Comparison of ENCODE assay signal across 1 cellular context in the genomic region with DNA sequence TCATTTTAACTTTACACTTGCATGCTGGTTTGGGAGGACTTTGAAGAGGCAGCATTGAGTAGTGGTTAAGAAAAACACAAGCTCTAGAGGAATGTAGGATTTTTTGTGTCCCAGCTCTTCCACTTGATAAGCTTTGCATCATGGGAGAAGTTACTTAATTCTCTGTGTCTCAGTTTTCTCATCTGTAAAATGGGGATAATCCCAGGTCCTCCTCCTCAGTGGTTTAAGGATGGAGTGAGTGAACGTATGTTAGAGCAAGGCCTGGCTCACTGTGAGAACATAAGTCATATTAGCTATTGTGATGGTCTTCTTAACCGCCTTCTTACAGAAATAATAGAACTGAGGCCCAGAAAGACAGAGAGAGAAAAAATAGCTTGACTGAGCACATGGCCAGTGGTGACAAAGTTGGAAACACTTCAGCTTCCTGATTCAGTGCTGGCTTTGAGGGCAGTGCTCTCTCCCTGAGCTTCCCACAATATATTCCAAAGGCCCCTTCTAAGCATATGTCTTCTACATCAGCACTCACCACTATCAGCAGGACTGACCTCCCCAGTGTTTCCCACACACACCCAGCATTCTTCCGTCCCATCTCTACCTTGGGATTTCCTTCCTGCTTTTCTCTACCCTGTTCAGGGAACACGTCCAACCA.
TF ChIP-seq lines count a peak whose summit lies in the region.

No MANE protein-coding gene starts in this region.

TF ChIP-seq in K562, 482 proteins besides CTCF, POLR2A, EP300 and RAD21 (continued from another document):
- TF ChIP-seq CBX3 (IDR thresholded peaks at IDR 0.05; ENCODE audit: borderline replicate concordance in 1 of 2, low read length in 2 of 2) (0 out of 3 replicates have a peak, but pooled peaks of 1 of the 2 experiments have one; percentile 51), MAFG (tag; conservative IDR thresholded peaks at IDR 0.05) (no peak), NONO (IDR thresholded peaks at IDR 0.05; ENCODE audit: low read depth in 2 of 2, low read length in 1 of 2) (no peak), ZNF589 (CRISPR knock-in tag; IDR thresholded peaks at IDR 0.05; ENCODE audit: low read depth) (no peak)
